1 cellular context compared by ENCODE assay signal in genomic region chr15:52013151-52013791, GRCh38.
TF ChIP-seq lines count a peak whose summit lies in the region.

No MANE protein-coding gene starts in this region.

TF ChIP-seq in K562, 482 proteins besides CTCF, POLR2A, EP300 and RAD21 (continued from another document):
- TF ChIP-seq, protein P1, sequence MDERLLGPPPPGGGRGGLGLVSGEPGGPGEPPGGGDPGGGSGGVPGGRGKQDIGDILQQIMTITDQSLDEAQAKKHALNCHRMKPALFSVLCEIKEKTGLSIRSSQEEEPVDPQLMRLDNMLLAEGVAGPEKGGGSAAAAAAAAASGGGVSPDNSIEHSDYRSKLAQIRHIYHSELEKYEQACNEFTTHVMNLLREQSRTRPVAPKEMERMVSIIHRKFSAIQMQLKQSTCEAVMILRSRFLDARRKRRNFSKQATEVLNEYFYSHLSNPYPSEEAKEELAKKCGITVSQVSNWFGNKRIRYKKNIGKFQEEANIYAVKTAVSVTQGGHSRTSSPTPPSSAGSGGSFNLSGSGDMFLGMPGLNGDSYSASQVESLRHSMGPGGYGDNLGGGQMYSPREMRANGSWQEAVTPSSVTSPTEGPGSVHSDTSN (CRISPR knock-in tag; IDR thresholded peaks at IDR 0.05; ENCODE audit: low read depth) = no peak
- TF ChIP-seq, protein P1 (tag; conservative IDR thresholded peaks at IDR 0.05; ENCODE audit: low read depth) = peak; percentile 47; the same call in 1 of the 2 replicates
- no peak for TF ChIP-seq SREBF1 (IDR thresholded peaks at IDR 0.05; ENCODE audit: borderline replicate concordance, low read depth, low read length)
- TF ChIP-seq TCF3 (CRISPR knock-in tag; IDR thresholded peaks at IDR 0.05) = no peak
- TF ChIP-seq, protein P2, sequence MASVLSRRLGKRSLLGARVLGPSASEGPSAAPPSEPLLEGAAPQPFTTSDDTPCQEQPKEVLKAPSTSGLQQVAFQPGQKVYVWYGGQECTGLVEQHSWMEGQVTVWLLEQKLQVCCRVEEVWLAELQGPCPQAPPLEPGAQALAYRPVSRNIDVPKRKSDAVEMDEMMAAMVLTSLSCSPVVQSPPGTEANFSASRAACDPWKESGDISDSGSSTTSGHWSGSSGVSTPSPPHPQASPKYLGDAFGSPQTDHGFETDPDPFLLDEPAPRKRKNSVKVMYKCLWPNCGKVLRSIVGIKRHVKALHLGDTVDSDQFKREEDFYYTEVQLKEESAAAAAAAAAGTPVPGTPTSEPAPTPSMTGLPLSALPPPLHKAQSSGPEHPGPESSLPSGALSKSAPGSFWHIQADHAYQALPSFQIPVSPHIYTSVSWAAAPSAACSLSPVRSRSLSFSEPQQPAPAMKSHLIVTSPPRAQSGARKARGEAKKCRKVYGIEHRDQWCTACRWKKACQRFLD (CRISPR knock-in tag; IDR thresholded peaks at IDR 0.05) = 0 out of 2 replicates have a peak, but pooled peaks have one; percentile 57
- peak; percentile 24 for TF ChIP-seq TAF9B (IDR thresholded peaks at IDR 0.05; ENCODE audit: partially characterized antibody)
- 0 out of 2 replicates have a peak, but pooled peaks have one; percentile 21 for TF ChIP-seq MECOM (CRISPR knock-in tag; IDR thresholded peaks at IDR 0.05)
- no peak for TF ChIP-seq ZNF696 (CRISPR knock-in tag; conservative IDR thresholded peaks at IDR 0.05)
- TF ChIP-seq NR0B1 (IDR thresholded peaks at IDR 0.05; ENCODE audit: partially characterized antibody) = no peak
- no peak for TF ChIP-seq CBX1 (IDR thresholded peaks at IDR 0.05; ENCODE audit: low read depth)
- TF ChIP-seq NR2C1 (IDR thresholded peaks at IDR 0.05) = no peak
- peak; percentile 54 for TF ChIP-seq NR2C1 (tag; IDR thresholded peaks at IDR 0.05)
- peak; percentile 89 for TF ChIP-seq MEIS2 (IDR thresholded peaks at IDR 0.05; ENCODE audit: partially characterized antibody)
- TF ChIP-seq CBFA2T3 (IDR thresholded peaks at IDR 0.05) = peak; percentile 49
- TF ChIP-seq, protein P3, sequence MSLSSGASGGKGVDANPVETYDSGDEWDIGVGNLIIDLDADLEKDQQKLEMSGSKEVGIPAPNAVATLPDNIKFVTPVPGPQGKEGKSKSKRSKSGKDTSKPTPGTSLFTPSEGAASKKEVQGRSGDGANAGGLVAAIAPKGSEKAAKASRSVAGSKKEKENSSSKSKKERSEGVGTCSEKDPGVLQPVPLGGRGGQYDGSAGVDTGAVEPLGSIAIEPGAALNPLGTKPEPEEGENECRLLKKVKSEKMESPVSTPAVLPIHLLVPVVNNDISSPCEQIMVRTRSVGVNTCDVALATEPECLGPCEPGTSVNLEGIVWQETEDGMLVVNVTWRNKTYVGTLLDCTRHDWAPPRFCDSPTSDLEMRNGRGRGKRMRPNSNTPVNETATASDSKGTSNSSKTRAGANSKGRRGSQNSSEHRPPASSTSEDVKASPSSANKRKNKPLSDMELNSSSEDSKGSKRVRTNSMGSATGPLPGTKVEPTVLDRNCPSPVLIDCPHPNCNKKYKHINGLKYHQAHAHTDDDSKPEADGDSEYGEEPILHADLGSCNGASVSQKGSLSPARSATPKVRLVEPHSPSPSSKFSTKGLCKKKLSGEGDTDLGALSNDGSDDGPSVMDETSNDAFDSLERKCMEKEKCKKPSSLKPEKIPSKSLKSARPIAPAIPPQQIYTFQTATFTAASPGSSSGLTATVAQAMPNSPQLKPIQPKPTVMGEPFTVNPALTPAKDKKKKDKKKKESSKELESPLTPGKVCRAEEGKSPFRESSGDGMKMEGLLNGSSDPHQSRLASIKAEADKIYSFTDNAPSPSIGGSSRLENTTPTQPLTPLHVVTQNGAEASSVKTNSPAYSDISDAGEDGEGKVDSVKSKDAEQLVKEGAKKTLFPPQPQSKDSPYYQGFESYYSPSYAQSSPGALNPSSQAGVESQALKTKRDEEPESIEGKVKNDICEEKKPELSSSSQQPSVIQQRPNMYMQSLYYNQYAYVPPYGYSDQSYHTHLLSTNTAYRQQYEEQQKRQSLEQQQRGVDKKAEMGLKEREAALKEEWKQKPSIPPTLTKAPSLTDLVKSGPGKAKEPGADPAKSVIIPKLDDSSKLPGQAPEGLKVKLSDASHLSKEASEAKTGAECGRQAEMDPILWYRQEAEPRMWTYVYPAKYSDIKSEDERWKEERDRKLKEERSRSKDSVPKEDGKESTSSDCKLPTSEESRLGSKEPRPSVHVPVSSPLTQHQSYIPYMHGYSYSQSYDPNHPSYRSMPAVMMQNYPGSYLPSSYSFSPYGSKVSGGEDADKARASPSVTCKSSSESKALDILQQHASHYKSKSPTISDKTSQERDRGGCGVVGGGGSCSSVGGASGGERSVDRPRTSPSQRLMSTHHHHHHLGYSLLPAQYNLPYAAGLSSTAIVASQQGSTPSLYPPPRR (CRISPR knock-in tag; IDR thresholded peaks at IDR 0.05; ENCODE audit: borderline replicate concordance) = no peak
- TF ChIP-seq CEBPG (CRISPR knock-in tag; IDR thresholded peaks at IDR 0.05) = peak; percentile 48; the same call in 1 of the 2 replicates
- peak; percentile 93 to 96 for TF ChIP-seq CEBPG (tag; conservative IDR thresholded peaks at IDR 0.05 in 1 of 2, IDR thresholded peaks at IDR 0.05 in 1 of 2)
- TF ChIP-seq GATAD2B (IDR thresholded peaks at IDR 0.05; ENCODE audit: borderline replicate concordance) = 0 out of 2 replicates have a peak, but pooled peaks have one; percentile 34
- peak; percentile 33; the same call in 1 of the 2 replicates for TF ChIP-seq ATF7 (IDR thresholded peaks at IDR 0.05)
- no peak for TF ChIP-seq ESRRA (IDR thresholded peaks at IDR 0.05; ENCODE audit: borderline replicate concordance, low read depth)
- TF ChIP-seq CTBP1 (IDR thresholded peaks at IDR 0.05; ENCODE audit: borderline replicate concordance) = 0 out of 2 replicates have a peak, but pooled peaks have one; percentile 18
- TF ChIP-seq, protein P4, sequence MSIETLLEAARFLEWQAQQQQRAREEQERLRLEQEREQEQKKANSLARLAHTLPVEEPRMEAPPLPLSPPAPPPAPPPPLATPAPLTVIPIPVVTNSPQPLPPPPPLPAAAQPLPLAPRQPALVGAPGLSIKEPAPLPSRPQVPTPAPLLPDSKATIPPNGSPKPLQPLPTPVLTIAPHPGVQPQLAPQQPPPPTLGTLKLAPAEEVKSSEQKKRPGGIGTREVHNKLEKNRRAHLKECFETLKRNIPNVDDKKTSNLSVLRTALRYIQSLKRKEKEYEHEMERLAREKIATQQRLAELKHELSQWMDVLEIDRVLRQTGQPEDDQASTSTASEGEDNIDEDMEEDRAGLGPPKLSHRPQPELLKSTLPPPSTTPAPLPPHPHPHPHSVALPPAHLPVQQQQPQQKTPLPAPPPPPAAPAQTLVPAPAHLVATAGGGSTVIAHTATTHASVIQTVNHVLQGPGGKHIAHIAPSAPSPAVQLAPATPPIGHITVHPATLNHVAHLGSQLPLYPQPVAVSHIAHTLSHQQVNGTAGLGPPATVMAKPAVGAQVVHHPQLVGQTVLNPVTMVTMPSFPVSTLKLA (conservative IDR thresholded peaks at IDR 0.05) = peak in 1 of 2 experiments; percentile 37; a peak in 1 of 4 replicates
- no peak for TF ChIP-seq ZNF644 (tag; IDR thresholded peaks at IDR 0.05; ENCODE audit: low read depth)
